In genomic region chrX:137430984-137431475, GRCh38 we compare ENCODE assay signal across 1 cellular context.
TF ChIP-seq lines count a peak whose summit lies in the region.

No MANE protein-coding gene starts in this region.

TF ChIP-seq in GM23338, 12 proteins besides CTCF, POLR2A, EP300 and RAD21:
- TF ChIP-seq, protein P1, sequence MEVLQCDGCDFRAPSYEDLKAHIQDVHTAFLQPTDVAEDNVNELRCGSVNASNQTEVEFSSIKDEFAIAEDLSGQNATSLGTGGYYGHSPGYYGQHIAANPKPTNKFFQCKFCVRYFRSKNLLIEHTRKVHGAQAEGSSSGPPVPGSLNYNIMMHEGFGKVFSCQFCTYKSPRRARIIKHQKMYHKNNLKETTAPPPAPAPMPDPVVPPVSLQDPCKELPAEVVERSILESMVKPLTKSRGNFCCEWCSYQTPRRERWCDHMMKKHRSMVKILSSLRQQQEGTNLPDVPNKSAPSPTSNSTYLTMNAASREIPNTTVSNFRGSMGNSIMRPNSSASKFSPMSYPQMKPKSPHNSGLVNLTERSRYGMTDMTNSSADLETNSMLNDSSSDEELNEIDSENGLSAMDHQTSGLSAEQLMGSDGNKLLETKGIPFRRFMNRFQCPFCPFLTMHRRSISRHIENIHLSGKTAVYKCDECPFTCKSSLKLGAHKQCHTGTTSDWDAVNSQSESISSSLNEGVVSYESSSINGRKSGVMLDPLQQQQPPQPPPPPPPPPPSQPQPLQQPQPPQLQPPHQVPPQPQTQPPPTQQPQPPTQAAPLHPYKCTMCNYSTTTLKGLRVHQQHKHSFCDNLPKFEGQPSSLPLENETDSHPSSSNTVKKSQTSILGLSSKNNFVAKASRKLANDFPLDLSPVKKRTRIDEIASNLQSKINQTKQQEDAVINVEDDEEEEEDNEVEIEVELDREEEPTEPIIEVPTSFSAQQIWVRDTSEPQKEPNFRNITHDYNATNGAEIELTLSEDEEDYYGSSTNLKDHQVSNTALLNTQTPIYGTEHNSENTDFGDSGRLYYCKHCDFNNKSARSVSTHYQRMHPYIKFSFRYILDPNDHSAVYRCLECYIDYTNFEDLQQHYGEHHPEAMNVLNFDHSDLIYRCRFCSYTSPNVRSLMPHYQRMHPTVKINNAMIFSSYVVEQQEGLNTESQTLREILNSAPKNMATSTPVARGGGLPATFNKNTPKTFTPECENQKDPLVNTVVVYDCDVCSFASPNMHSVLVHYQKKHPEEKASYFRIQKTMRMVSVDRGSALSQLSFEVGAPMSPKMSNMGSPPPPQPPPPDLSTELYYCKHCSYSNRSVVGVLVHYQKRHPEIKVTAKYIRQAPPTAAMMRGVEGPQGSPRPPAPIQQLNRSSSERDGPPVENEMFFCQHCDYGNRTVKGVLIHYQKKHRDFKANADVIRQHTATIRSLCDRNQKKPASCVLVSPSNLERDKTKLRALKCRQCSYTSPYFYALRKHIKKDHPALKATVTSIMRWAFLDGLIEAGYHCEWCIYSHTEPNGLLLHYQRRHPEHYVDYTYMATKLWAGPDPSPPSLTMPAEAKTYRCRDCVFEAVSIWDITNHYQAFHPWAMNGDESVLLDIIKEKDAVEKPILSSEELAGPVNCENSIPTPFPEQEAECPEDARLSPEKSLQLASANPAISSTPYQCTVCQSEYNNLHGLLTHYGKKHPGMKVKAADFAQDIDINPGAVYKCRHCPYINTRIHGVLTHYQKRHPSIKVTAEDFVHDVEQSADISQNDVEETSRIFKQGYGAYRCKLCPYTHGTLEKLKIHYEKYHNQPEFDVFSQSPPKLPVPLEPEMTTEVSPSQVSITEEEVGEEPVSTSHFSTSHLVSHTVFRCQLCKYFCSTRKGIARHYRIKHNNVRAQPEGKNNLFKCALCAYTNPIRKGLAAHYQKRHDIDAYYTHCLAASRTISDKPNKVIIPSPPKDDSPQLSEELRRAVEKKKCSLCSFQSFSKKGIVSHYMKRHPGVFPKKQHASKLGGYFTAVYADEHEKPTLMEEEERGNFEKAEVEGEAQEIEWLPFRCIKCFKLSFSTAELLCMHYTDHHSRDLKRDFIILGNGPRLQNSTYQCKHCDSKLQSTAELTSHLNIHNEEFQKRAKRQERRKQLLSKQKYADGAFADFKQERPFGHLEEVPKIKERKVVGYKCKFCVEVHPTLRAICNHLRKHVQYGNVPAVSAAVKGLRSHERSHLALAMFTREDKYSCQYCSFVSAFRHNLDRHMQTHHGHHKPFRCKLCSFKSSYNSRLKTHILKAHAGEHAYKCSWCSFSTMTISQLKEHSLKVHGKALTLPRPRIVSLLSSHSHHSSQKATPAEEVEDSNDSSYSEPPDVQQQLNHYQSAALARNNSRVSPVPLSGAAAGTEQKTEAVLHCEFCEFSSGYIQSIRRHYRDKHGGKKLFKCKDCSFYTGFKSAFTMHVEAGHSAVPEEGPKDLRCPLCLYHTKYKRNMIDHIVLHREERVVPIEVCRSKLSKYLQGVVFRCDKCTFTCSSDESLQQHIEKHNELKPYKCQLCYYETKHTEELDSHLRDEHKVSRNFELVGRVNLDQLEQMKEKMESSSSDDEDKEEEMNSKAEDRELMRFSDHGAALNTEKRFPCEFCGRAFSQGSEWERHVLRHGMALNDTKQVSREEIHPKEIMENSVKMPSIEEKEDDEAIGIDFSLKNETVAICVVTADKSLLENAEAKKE (CRISPR knock-in tag; IDR thresholded peaks at IDR 0.05) = no peak
- TF ChIP-seq NANOG (IDR thresholded peaks at IDR 0.05; ENCODE audit: borderline replicate concordance) = 0 out of 2 replicates have a peak, but pooled peaks have one; percentile 2
